In genomic region chr7:68441610-68442009, GRCh38 we compare ENCODE assay signal across 21 cellular contexts.
"Had no signal": no experiment of that assay in that cellular context is flagged by ENCODE, and none has a peak within 500 bp of the region (broad histone marks: within the 10 kb centered on the region; RNA-seq: fewer than 3 reads in every experiment).

No MANE protein-coding gene starts in this region.

- H3K36me3 ChIP-seq: esophagus muscularis mucosa, gastroesophageal sphincter, left ventricle myocardium inferior, lower lobe of right lung, spleen, tibial nerve, upper lobe of right lung, vagina had no signal

- H3K27me3 ChIP-seq: esophagus muscularis mucosa, gastroesophageal sphincter, hepatocyte, spleen, testis, tibial nerve, upper lobe of right lung, vagina had no signal

- H3K4me1 ChIP-seq: esophagus muscularis mucosa, gastroesophageal sphincter, left ventricle myocardium inferior, lower lobe of right lung, psoas muscle, spleen, tibial nerve, upper lobe of right lung, vagina had no signal

- DNase-seq: effector memory CD8-positive, alpha-beta T cell; kidney; left cardiac atrium; left ventricle myocardium inferior; lower lobe of right lung; midbrain; naive B cell; psoas muscle; spleen; stimulated activated CD4-positive, alpha-beta T cell treated with anti-CD3 and anti-CD28 coated beads, Interleukin-2, amount 100 ng/mL, for 24 hours; stimulated activated CD4-positive, alpha-beta T cell treated with anti-CD3 and anti-CD28 coated beads, Interleukin-4, amount 100 ng/mL, for 4 hours; stimulated activated naive B cell treated with anti-CD40 and anti-IgM and Interleukin-4, amounts not matched to agents 10 μg/mL and 1 μg/mL and 100 μg/mL, for 72 hours; stimulated activated naive CD8-positive, alpha-beta T cell treated with anti-CD3 and anti-CD28 coated beads, Interleukin-15, amount 100 ng/mL, for 72 hours; testis; upper lobe of right lung had no signal

- H3K9me3 ChIP-seq: esophagus muscularis mucosa, gastroesophageal sphincter, lower lobe of right lung, psoas muscle, testis, upper lobe of right lung, vagina had no signal

- H3K4me3 ChIP-seq: esophagus muscularis mucosa, gastroesophageal sphincter, hepatocyte, left ventricle myocardium inferior, lower lobe of right lung, psoas muscle, spleen, testis, tibial nerve, upper lobe of right lung, vagina had no signal

- H3K27ac ChIP-seq: epithelial cell of prostate, esophagus muscularis mucosa, gastroesophageal sphincter, hepatocyte, left ventricle myocardium inferior, lower lobe of right lung, psoas muscle, spleen, testis, tibial nerve, upper lobe of right lung, vagina had no signal
